ENCODE assay signal across 1 cellular context in genomic region chr1:159924025-159924790, GRCh38.
TF ChIP-seq lines count a peak whose summit lies in the region.

No MANE protein-coding gene starts in this region.

TF ChIP-seq in HCT116, 20 proteins besides CTCF, POLR2A, EP300 and RAD21 (continued from another document):
- TF ChIP-seq JUND (IDR thresholded peaks at IDR 0.05) (peak; percentile 94), ZNF274 (IDR thresholded peaks at IDR 0.05; ENCODE audit: low read depth, low read length) (no peak), REST (IDR thresholded peaks at IDR 0.05; ENCODE audit: low read depth) (no peak), EZH2 (IDR thresholded peaks at IDR 0.05) (no peak), POLR2AphosphoS5 (IDR thresholded peaks at IDR 0.05; ENCODE audit: low read depth, low read length) (peak; percentile 56), ZFX (IDR thresholded peaks at IDR 0.05) (no peak), EZH2phosphoT487 (IDR thresholded peaks at IDR 0.05; ENCODE audit: borderline replicate concordance) (no peak), EGR1 (IDR thresholded peaks at IDR 0.05; ENCODE audit: low read depth) (peak; percentile 79), YY1 (IDR thresholded peaks at IDR 0.05; ENCODE audit: extremely low read depth, insufficient replicate concordance, low read depth, low read length) (peak; percentile 57), TCF7L2 (IDR thresholded peaks at IDR 0.05; ENCODE audit: borderline replicate concordance, extremely low read depth, insufficient read depth, insufficient read length) (peak; percentile 82)
